In the genomic region with DNA sequence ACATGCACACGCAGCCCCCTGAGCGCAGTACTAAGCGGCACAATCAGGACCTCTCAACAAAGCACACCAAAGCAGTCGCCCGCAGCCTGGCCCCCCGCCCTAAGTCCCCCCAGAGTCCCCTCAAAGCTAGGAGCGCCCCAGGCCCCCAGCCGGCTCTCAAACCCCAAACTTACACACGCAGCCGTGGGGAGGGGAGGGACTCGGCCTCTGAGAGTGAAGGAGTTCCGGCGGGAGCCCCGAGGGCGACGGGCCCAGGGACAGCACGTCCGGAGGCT, we compare ENCODE assay signal across 9 cellular contexts. TPM values are rescaled to one million over a fixed set of nuclear protein-coding genes. Genes with fewer than 3 reads are reported as not detected.
A peak's percentile ranks its signal among the peaks of the same experiment; 100 is the strongest.
DNase-seq lines count a peak whose midpoint lies in the region; ATAC-seq and TF ChIP-seq lines count a peak whose summit lies in the region.
"Had no signal": no experiment of that assay in that cellular context is flagged by ENCODE, and none has a peak within 500 bp of the region (broad histone marks: within the 10 kb centered on the region; RNA-seq: fewer than 3 reads in every experiment).

No MANE protein-coding gene starts in this region.

- no peak overlapping the region for H3K27ac Mint-ChIP-seq in endodermal cell

- no peak overlapping the region for H2BK15ac ChIP-seq in neuronal stem cell (ENCODE audit: low read length)

- H4K20me1 ChIP-seq in BLaER1, result peaks cover 98% of the 10 kb centered on the region
- no peaks in the 10 kb centered on the region for H4K20me1 ChIP-seq in MM.1S (ENCODE audit: insufficient read depth, low read length)

- no peaks in the 10 kb centered on the region for H3K79me1 ChIP-seq in neuronal stem cell (ENCODE audit: low read depth, low read length)

- H2BK120ac ChIP-seq in neuronal stem cell (ENCODE audit: low read depth, low read length), result no peak overlapping the region

- H3K27me3 Mint-ChIP-seq in endodermal cell (ENCODE audit: insufficient read depth), result peaks cover 95% of the 10 kb centered on the region

- no peak for ATAC-seq in HG03108 (IDR thresholded peaks at IDR 0.05; ENCODE audit: unreplicated experiment)

- H3K79me2 ChIP-seq in MM.1S (ENCODE audit: low read length), result no peaks in the 10 kb centered on the region

- H3K27me3 ChIP-seq in BLaER1 (peaks cover 100% of the 10 kb centered on the region), MM.1S (replicated peaks; ENCODE audit: insufficient read depth, low read length) (peaks cover 100% of the 10 kb centered on the region), endodermal cell (ENCODE audit: control insufficient read depth, insufficient read depth, low read length, poor library complexity, severe bottlenecking) (peaks cover 100% of the 10 kb centered on the region), neuronal stem cell (ENCODE audit: control insufficient read depth in 3 of 3, insufficient read depth in 3 of 3, low read depth in 1 of 3, low read length in 3 of 3) (peaks cover 80 to 100% (median 98%) of the 10 kb centered on the region in 3 experiments)

- no peaks in the 10 kb centered on the region for H3K9me3 ChIP-seq in BLaER1
- H3K9me3 ChIP-seq in MM.1S (replicated peaks; ENCODE audit: insufficient read depth, low read length), result no peaks in the 10 kb centered on the region
- no peaks in the 10 kb centered on the region for H3K9me3 ChIP-seq in endodermal cell (ENCODE audit: control insufficient read depth, low read length)
- H3K9me3 ChIP-seq in neuronal stem cell (replicated peaks in 1 of 2; ENCODE audit: control insufficient read depth in 2 of 2, insufficient read depth in 1 of 2, low read depth in 1 of 2, low read length in 2 of 2), result no peaks in the 10 kb centered on the region

- no peak overlapping the region for H2BK12ac ChIP-seq in neuronal stem cell (ENCODE audit: low read length)

- peak overlapping the region; percentile 51 for H3K4me3 Mint-ChIP-seq in endodermal cell

- H3K4me1 ChIP-seq in BLaER1 (peaks cover 65% of the 10 kb centered on the region), MM.1S (ENCODE audit: low read length) (0 out of 2 replicates have a peak, but pooled peaks cover 4% of the 10 kb centered on the region), endodermal cell (ENCODE audit: control insufficient read depth, insufficient read depth, low read length) (peaks cover 13% of the 10 kb centered on the region), neuronal stem cell (ENCODE audit: control insufficient read depth in 2 of 2, insufficient read depth in 1 of 2, low read depth in 1 of 2, low read length in 2 of 2) (peaks cover 23 to 38% of the 10 kb centered on the region in 2 donors)

- no peak overlapping the region for H3K4ac ChIP-seq in neuronal stem cell (ENCODE audit: low read length)

- WGBS in endodermal cell (ENCODE audit: insufficient coverage in 1 of 2, insufficient read length in 1 of 2), 2 experiments, result 2 to 4% methylated on average over 5 to 18 of the region's 18 CpGs
- WGBS in neuronal stem cell (ENCODE audit: extremely low coverage in 2 of 2, insufficient read length in 2 of 2, insufficient replicate concordance in 1 of 2), 2 donors, result no CpG with 5 or more reads among the region's 18 CpGs

- H3K36me3 Mint-ChIP-seq in endodermal cell (ENCODE audit: low read depth), result no peaks in the 10 kb centered on the region

- no peak overlapping the region for H2AK5ac ChIP-seq in neuronal stem cell (ENCODE audit: low read depth, low read length)

- H3K4me2 ChIP-seq in BLaER1 (peak overlapping the region; percentile 66), MM.1S (ENCODE audit: low read depth, low read length) (peak overlapping the region; percentile 79), neuronal stem cell (ENCODE audit: insufficient read depth, low read length, poor library complexity, severe bottlenecking) (peak overlapping the region; percentile 72)

- H3K14ac ChIP-seq in neuronal stem cell (ENCODE audit: low read length), result no peak overlapping the region

- H3K4me3 ChIP-seq in BLaER1 (peak overlapping the region; percentile 49), MM.1S (ENCODE audit: low read length) (peak overlapping the region; percentile 67), endodermal cell (ENCODE audit: low read length) (peak overlapping the region; percentile 23), neuronal stem cell (ENCODE audit: low read length in 2 of 2) (peak overlapping the region in 1 of 2 donors; percentile 16)

- no peak overlapping the region for H4K91ac ChIP-seq in neuronal stem cell (ENCODE audit: low read depth, low read length, poor library complexity)

- H3K27ac ChIP-seq in BLaER1 (no peak overlapping the region), MM.1S (ENCODE audit: low read length) (no peak overlapping the region), endodermal cell (ENCODE audit: low read depth, low read length) (no peak overlapping the region), neuronal stem cell (replicated peaks; ENCODE audit: low read length) (no peak overlapping the region)

- no peaks in the 10 kb centered on the region for H3K9me3 Mint-ChIP-seq in endodermal cell

- no peaks in the 10 kb centered on the region for H3F3A ChIP-seq in MM.1S (ENCODE audit: insufficient read depth, low read length)

- DNase-seq in MM.1S, result no peak
- no peak for DNase-seq in endodermal cell
- no peak for DNase-seq in neuronal stem cell (ENCODE audit: low spot score)
- DNase-seq in RPMI8226, result no peak
- no peak for DNase-seq in NCI-H82 treated with DMSO at 0.1 percent for 48 hours (lab: John Stamatoyannopoulos, UW; ENCODE audit: unreplicated experiment)
- DNase-seq in dermis blood vessel endothelial cell, result no peak

- H3K36me3 ChIP-seq in BLaER1 (no peaks in the 10 kb centered on the region), MM.1S (replicated peaks; ENCODE audit: insufficient read depth, low read length) (no peaks in the 10 kb centered on the region), endodermal cell (ENCODE audit: control insufficient read depth, insufficient read depth, low read length) (no peaks in the 10 kb centered on the region), neuronal stem cell (replicated peaks in 1 of 2; ENCODE audit: control insufficient read depth in 2 of 2, insufficient read depth in 2 of 2, low read length in 2 of 2) (no peaks in the 10 kb centered on the region)

- H2AFZ ChIP-seq in MM.1S (ENCODE audit: low read length) (peak overlapping the region; percentile 52), neuronal stem cell (ENCODE audit: low read length) (peak overlapping the region; percentile 83)

- H3K9ac ChIP-seq in BLaER1 (no peak overlapping the region), MM.1S (ENCODE audit: low read length) (no peak overlapping the region), endodermal cell (ENCODE audit: extremely low read depth, low read length, poor library complexity, severe bottlenecking) (no peak overlapping the region), neuronal stem cell (ENCODE audit: low read depth, low read length, poor library complexity) (no peak overlapping the region)

- H3K9me2 ChIP-seq in MM.1S (replicated peaks; ENCODE audit: insufficient read depth, low read length), result no peaks in the 10 kb centered on the region

- no peak overlapping the region for H3K18ac ChIP-seq in neuronal stem cell (ENCODE audit: low read length)

- peaks cover 36% of the 10 kb centered on the region for H3K4me1 Mint-ChIP-seq in endodermal cell

- TF ChIP-seq CTCF in MM.1S (IDR thresholded peaks at IDR 0.05; ENCODE audit: low read length) (no peak), endodermal cell (conservative IDR thresholded peaks at IDR 0.05) (no peak)

- no peak overlapping the region for H2BK5ac ChIP-seq in neuronal stem cell (ENCODE audit: low read length)

- peak overlapping the region; percentile 53 for H3K23ac ChIP-seq in neuronal stem cell (ENCODE audit: low read depth, low read length, poor library complexity)

- H4K8ac ChIP-seq in neuronal stem cell (ENCODE audit: low read depth, low read length), result no peak overlapping the region

RNA-seq across cellular contexts. Expression of a gene that starts 5.5 kb away (rescaled TPM):
- total RNA-seq in endodermal cell (1 to 10 TPM; 1.2 to 1.6 TPM), dermis blood vessel endothelial cell (12.9 and 25.0 TPM in 2 replicates)
- polyA plus RNA-seq in endodermal cell (2013, experiment 1 of 2), result 4.4 TPM
- 3.9 TPM for polyA plus RNA-seq in endodermal cell (2013, experiment 2 of 2)
- 0.03 TPM for polyA plus RNA-seq in neuronal stem cell (2013, experiment 1 of 2)
- polyA plus RNA-seq in neuronal stem cell (2013, experiment 2 of 2), result 0.04 TPM

RNA-seq across cellular contexts. Expression of a gene that starts 20.8 kb away (rescaled TPM):
- total RNA-seq in endodermal cell, result not detected
- polyA plus RNA-seq in endodermal cell (2013, experiment 1 of 2), result not detected
- not detected for polyA plus RNA-seq in endodermal cell (2013, experiment 2 of 2)
- polyA plus RNA-seq in neuronal stem cell (2013, experiment 1 of 2), result not detected
- polyA plus RNA-seq in neuronal stem cell (2013, experiment 2 of 2), result not detected
- total RNA-seq in dermis blood vessel endothelial cell, result not detected in 2 replicates
- total RNA-seq: pulmonary artery endothelial cell had no signal
